In genomic region chr1:61709908-61710289, GRCh38 we compare ENCODE assay signal across 28 cellular contexts.
"Had no signal": no experiment of that assay in that cellular context is flagged by ENCODE, and none has a peak within 500 bp of the region (broad histone marks: within the 10 kb centered on the region; RNA-seq: fewer than 3 reads in every experiment).

No MANE protein-coding gene starts in this region.

- H3K27ac ChIP-seq: body of pancreas, SK-N-MC had no signal

- DNase-seq: activated CD4-positive, alpha-beta T cell treated with anti-CD3 and anti-CD28 coated beads, Interleukin-2, amount 10 ng/mL, durations not matched to agents 24 days and 14 days; activated CD4-positive, alpha-beta T cell treated with anti-CD3 and anti-CD28 coated beads, Interleukin-2, amount 50 U/mL, for 48 hours; activated CD4-positive, CD25-positive, alpha-beta regulatory T cell treated with anti-CD3 and anti-CD28 coated beads, Interleukin-2, amount 50 U/mL, for 72 hours; activated CD8-positive, alpha-beta memory T cell treated with anti-CD3 and anti-CD28 coated beads, Interleukin-2, amount 10 ng/mL, durations not matched to agents 7 days and 5 days; activated effector memory CD4-positive, alpha-beta T cell treated with Interleukin-2 at 50 U/mL for 16 hours; activated naive CD4-positive, alpha-beta T cell; activated naive CD8-positive, alpha-beta T cell treated with anti-CD3 and anti-CD28 coated beads, Interleukin-2, amount 50 U/mL, for 24 hours; activated T-cell treated with anti-CD3 and anti-CD28 coated beads, Interleukin-2, amount 50 U/mL, for 24 hours; amniotic stem cell; body of pancreas; central memory CD4-positive, alpha-beta T cell; MG63; NCI-H1105 treated with DMSO at 0.1 percent for 48 hours; NCI-H146; NCI-H187 treated with DMSO at 0.1 percent for 48 hours; NCI-H2171; NCI-H2227 treated with DMSO at 0.1 percent for 48 hours; NCI-H526; NCI-H774; RPMI8226; T-cell had no signal

- H3K4me1 ChIP-seq: body of pancreas had no signal

- H3K27me3 Mint-ChIP-seq: activated CD4-positive, alpha-beta T cell treated with anti-CD3 and anti-CD28 coated beads, Interleukin-2, amount 10 ng/mL, durations not matched to agents 24 days and 14 days; activated CD8-positive, alpha-beta memory T cell treated with anti-CD3 and anti-CD28 coated beads, Interleukin-2, amount 10 ng/mL, durations not matched to agents 7 days and 5 days; activated naive CD8-positive, alpha-beta T cell treated with anti-CD3 and anti-CD28 coated beads, Interleukin-2, amount 50 U/mL, for 24 hours; activated T-cell treated with anti-CD3 and anti-CD28 coated beads, Interleukin-2, amount 50 U/mL, for 24 hours; T-cell had no signal

- H3K4me1 Mint-ChIP-seq: WTC11 had no signal

- ATAC-seq: activated CD8-positive, alpha-beta memory T cell treated with anti-CD3 and anti-CD28 coated beads, Interleukin-2, amount 10 ng/mL, durations not matched to agents 7 days and 5 days; activated naive CD4-positive, alpha-beta T cell treated with anti-CD3 and anti-CD28 coated beads, Interleukin-2, amount 50 U/mL, for 72 hours; activated naive CD8-positive, alpha-beta T cell treated with anti-CD3 and anti-CD28 coated beads, Interleukin-2, amount 50 U/mL, for 24 hours; body of pancreas; Panc1; Right ventricle myocardium inferior; T-cell; WTC11 had no signal

- H3K4me3 Mint-ChIP-seq: activated CD4-positive, alpha-beta T cell treated with anti-CD3 and anti-CD28 coated beads, Interleukin-2, amount 10 ng/mL, durations not matched to agents 24 days and 14 days; activated CD8-positive, alpha-beta memory T cell treated with anti-CD3 and anti-CD28 coated beads, Interleukin-2, amount 10 ng/mL, durations not matched to agents 7 days and 5 days; activated naive CD8-positive, alpha-beta T cell treated with anti-CD3 and anti-CD28 coated beads, Interleukin-2, amount 50 U/mL, for 24 hours; activated T-cell treated with anti-CD3 and anti-CD28 coated beads, Interleukin-2, amount 50 U/mL, for 24 hours; activated T-helper 1 cell treated with anti-CD3 and anti-CD28 coated beads, Interleukin-12 subunit alpha, Interleukin-12 subunit beta, Interleukin-2, Interleukin-4 antibody, amounts not matched to agents 30 ng/mL and 10 ng/mL and 1 ng/mL, durations not matched to agents 14 hours and 24 hours and 36 hours; T-cell; WTC11 had no signal

- H3K27ac Mint-ChIP-seq: activated CD4-positive, alpha-beta T cell treated with anti-CD3 and anti-CD28 coated beads, Interleukin-2, amount 10 ng/mL, durations not matched to agents 24 days and 14 days; activated CD8-positive, alpha-beta memory T cell treated with anti-CD3 and anti-CD28 coated beads, Interleukin-2, amount 10 ng/mL, durations not matched to agents 7 days and 5 days; activated naive CD4-positive, alpha-beta T cell treated with anti-CD3 and anti-CD28 coated beads, Interleukin-2, amount 50 U/mL, for 72 hours; activated naive CD8-positive, alpha-beta T cell treated with anti-CD3 and anti-CD28 coated beads, Interleukin-2, amount 50 U/mL, for 24 hours; activated T-cell treated with anti-CD3 and anti-CD28 coated beads, Interleukin-2, amount 50 U/mL, for 24 hours; activated T-helper 1 cell treated with anti-CD3 and anti-CD28 coated beads, Interleukin-12 subunit alpha, Interleukin-12 subunit beta, Interleukin-2, Interleukin-4 antibody, amounts not matched to agents 30 ng/mL and 10 ng/mL and 1 ng/mL, durations not matched to agents 14 hours and 24 hours and 36 hours; WTC11 had no signal

- H3K27me3 ChIP-seq: ascending aorta, body of pancreas, MG63 had no signal

- H3K4me3 ChIP-seq: ascending aorta, body of pancreas, MG63, SK-N-MC had no signal

- H3K9me3 ChIP-seq: ascending aorta, body of pancreas, MG63 had no signal

- H3K9me3 Mint-ChIP-seq: activated CD4-positive, alpha-beta T cell treated with anti-CD3 and anti-CD28 coated beads, Interleukin-2, amount 10 ng/mL, durations not matched to agents 24 days and 14 days; activated naive CD4-positive, alpha-beta T cell treated with anti-CD3 and anti-CD28 coated beads, Interleukin-2, amount 50 U/mL, for 72 hours; activated naive CD8-positive, alpha-beta T cell treated with anti-CD3 and anti-CD28 coated beads, Interleukin-2, amount 50 U/mL, for 24 hours; activated T-cell treated with anti-CD3 and anti-CD28 coated beads, Interleukin-2, amount 50 U/mL, for 24 hours; activated T-helper 1 cell treated with anti-CD3 and anti-CD28 coated beads, Interleukin-12 subunit alpha, Interleukin-12 subunit beta, Interleukin-2, Interleukin-4 antibody, amounts not matched to agents 30 ng/mL and 10 ng/mL and 1 ng/mL, durations not matched to agents 14 hours and 24 hours and 36 hours; T-cell; WTC11 had no signal
